Comparison of ENCODE assay signal across 7 cellular contexts in genomic region chr5:68962632-68963484, GRCh38.
A peak's percentile ranks its signal among the peaks of the same experiment; 100 is the strongest.
DNase-seq lines count a peak whose midpoint lies in the region; ATAC-seq and TF ChIP-seq lines count a peak whose summit lies in the region.

No MANE protein-coding gene starts in this region.

- H3K4me3 ChIP-seq in SJSA1 (no peak overlapping the region), epithelial cell of proximal tubule (ENCODE audit: low read depth, low read length) (no peak overlapping the region), mucosa of descending colon (no peak overlapping the region)

- TF ChIP-seq RAD21 in Ishikawa (IDR thresholded peaks at IDR 0.05; ENCODE audit: low read depth): peak; percentile 77

- DNase-seq in ELF-1 (ENCODE audit: low read depth, low spot score) (peak; percentile 75), SJSA1 (ENCODE audit: low read depth in 1 of 2, low spot score in 2 of 2) (peak; percentile 42 to 46), epithelial cell of proximal tubule (ENCODE audit: low read depth) (peak; percentile 10), mucosa of descending colon (peak in 2 of 3 donors; percentile 64 to 82)

- H3K4me1 ChIP-seq in SJSA1 (replicated peaks) (no peaks in the 10 kb centered on the region), mucosa of descending colon (ENCODE audit: low read depth) (peaks cover 17% of the 10 kb centered on the region)

- no peaks in the 10 kb centered on the region for H3K36me3 ChIP-seq in SJSA1
- no peaks in the 10 kb centered on the region for H3K36me3 ChIP-seq in mucosa of descending colon (ENCODE audit: low read depth)

- H3K9me3 ChIP-seq in SJSA1 (replicated peaks) (no peaks in the 10 kb centered on the region), mucosa of descending colon (no peaks in the 10 kb centered on the region)

- TF ChIP-seq EP300 in Ishikawa (IDR thresholded peaks at IDR 0.05; ENCODE audit: borderline replicate concordance): no peak

- ATAC-seq in mucosa of descending colon (peak; percentile 81), HG02981 (IDR thresholded peaks at IDR 0.05; ENCODE audit: unreplicated experiment) (no peak), GM19467 (IDR thresholded peaks at IDR 0.05; ENCODE audit: unreplicated experiment) (no peak)

- H3K27ac ChIP-seq in SJSA1: no peak overlapping the region

- intact Hi-C loops in mucosa of descending colon (cut with DNase I, micrococcal nuclease): loop anchor here in 1 of 2 donors (5.0 kb wide), 1 partner anchor 666 kb away; no protein-coding TSS in a partner anchor

- peak; percentile 93 for TF ChIP-seq CTCF in epithelial cell of proximal tubule (conservative IDR thresholded peaks at IDR 0.05; ENCODE audit: low read depth, low read length)
- TF ChIP-seq CTCF in mucosa of descending colon (IDR thresholded peaks at IDR 0.05): peak; percentile 61

- H3K27me3 ChIP-seq in SJSA1 (replicated peaks): no peaks in the 10 kb centered on the region

TF ChIP-seq in Ishikawa, 13 proteins besides CTCF, POLR2A, EP300 and RAD21:
- TF ChIP-seq REST (IDR thresholded peaks at IDR 0.05; ENCODE audit: low read depth) (no peak), TCF12 (IDR thresholded peaks at IDR 0.05; ENCODE audit: low read depth) (no peak), EGR1 (IDR thresholded peaks at IDR 0.05) (no peak), NFIC (IDR thresholded peaks at IDR 0.05) (no peak), CEBPB (IDR thresholded peaks at IDR 0.05) (no peak), FOXM1 (IDR thresholded peaks at IDR 0.05; ENCODE audit: borderline replicate concordance, low read depth) (no peak), TEAD4 (IDR thresholded peaks at IDR 0.05) (no peak), CREB1 (IDR thresholded peaks at IDR 0.05; ENCODE audit: low read depth) (no peak), ZBTB7A (IDR thresholded peaks at IDR 0.05; ENCODE audit: low read depth) (no peak), USF1 (IDR thresholded peaks at IDR 0.05) (no peak), MAX (IDR thresholded peaks at IDR 0.05) (no peak), YY1 (IDR thresholded peaks at IDR 0.05; ENCODE audit: low read depth) (no peak), TAF1 (IDR thresholded peaks at IDR 0.05; ENCODE audit: low read depth) (no peak)
TF ChIP-seq in Ishikawa: peak in this region for 0.

Comparison
In these comparisons a context has a peak if more than half of its experiments do, and no peak if none do; other contexts are left out.
1. DNase-seq: peak in every context shown above with its lines; median percentile 75 in ELF-1; 73 in mucosa of descending colon; 44 in SJSA1; 10 in epithelial cell of proximal tubule.